In genomic region chr12:77615331-77615730, GRCh38 we compare ENCODE assay signal across 14 cellular contexts.
A peak's percentile ranks its signal among the peaks of the same experiment; 100 is the strongest.
DNase-seq lines count a peak whose midpoint lies in the region; ATAC-seq and TF ChIP-seq lines count a peak whose summit lies in the region.
"Had no signal": no experiment of that assay in that cellular context is flagged by ENCODE, and none has a peak within 500 bp of the region (broad histone marks: within the 10 kb centered on the region; RNA-seq: fewer than 3 reads in every experiment).

No MANE protein-coding gene starts in this region.

- H3K36me3 ChIP-seq in SK-N-SH (replicated peaks in 1 of 2; ENCODE audit: control insufficient read depth in 1 of 2, insufficient read depth in 2 of 2, low read length in 1 of 2) (peaks cover 0 to 5% of the 10 kb centered on the region in 2 experiments), transverse colon (no peaks in the 10 kb centered on the region)
- H3K36me3 ChIP-seq: gastrocnemius medialis had no signal

- no peak for TF ChIP-seq POLR2A in transverse colon (IDR thresholded peaks at IDR 0.05)

- H3K9ac ChIP-seq in SK-N-SH = no peak overlapping the region

- TF ChIP-seq RAD21 in SK-N-SH (IDR thresholded peaks at IDR 0.05; ENCODE audit: low read length) = peak; percentile 43

- ATAC-seq in T-cell (replicated peaks in 1 of 4) = no peak
- no peak for ATAC-seq in HG03280 (IDR thresholded peaks at IDR 0.05; ENCODE audit: unreplicated experiment)
- ATAC-seq: gastrocnemius medialis had no signal

- no peaks in the 10 kb centered on the region for H3K9me3 ChIP-seq in SK-N-SH
- H3K9me3 ChIP-seq in transverse colon = no peaks in the 10 kb centered on the region
- H3K9me3 ChIP-seq: gastrocnemius medialis, testis had no signal

- no peak overlapping the region for H3K4me2 ChIP-seq in SK-N-SH

- H3K9me3 Mint-ChIP-seq in glutamatergic neuron (ENCODE audit: unreplicated experiment) (no peaks in the 10 kb centered on the region), T-cell (peaks cover 6 to 11% (median 7%) of the 10 kb centered on the region in 3 donors)

- POLR2A ChIA-PET in SK-N-SH (lab: Yijun Ruan, JAX) (no interaction called here), T-cell (lab: Charles Lee) (no interaction called here)

- in situ Hi-C loops in transverse colon (cut with MboI; ENCODE audit: low pct_ligation_motif_present in 1 of 4, low pct_unique_long_range_greater_than_20kb in 1 of 4, low sequenced_read_pairs in 3 of 4) = no loop called here

- no peaks in the 10 kb centered on the region for H3K79me2 ChIP-seq in SK-N-SH (ENCODE audit: insufficient read depth)

- H3K36me3 Mint-ChIP-seq in glutamatergic neuron (ENCODE audit: unreplicated experiment) (peaks cover 13% of the 10 kb centered on the region), T-cell (no peaks in the 10 kb centered on the region)

- H3K27me3 ChIP-seq in SK-N-SH (ENCODE audit: insufficient read depth) (no peaks in the 10 kb centered on the region), transverse colon (no peaks in the 10 kb centered on the region)
- H3K27me3 ChIP-seq: gastrocnemius medialis, testis had no signal

- H3F3A ChIP-seq in SK-N-SH (replicated peaks; ENCODE audit: insufficient read depth) = no peaks in the 10 kb centered on the region

- TF ChIP-seq CTCF in SK-N-SH (IDR thresholded peaks at IDR 0.05) = no peak; the same call in 1 of the 2 replicates
- TF ChIP-seq CTCF in glutamatergic neuron (IDR thresholded peaks at IDR 0.05; ENCODE audit: partially characterized antibody, unreplicated experiment) = peak; percentile 17
- TF ChIP-seq CTCF in transverse colon (IDR thresholded peaks at IDR 0.05) = no peak

- H3K27ac ChIP-seq in SK-N-SH (ENCODE audit: low read depth in 2 of 2, low read length in 1 of 2) (no peak overlapping the region), transverse colon (no peak overlapping the region)
- H3K27ac ChIP-seq: gastrocnemius medialis, testis had no signal

- CTCF ChIA-PET in SK-N-SH (lab: Yijun Ruan, JAX) = interaction anchor here (0.7 to 1.2 kb wide), 3 partner anchors 15 to 949 kb away, joined by 3 to 4 read pairs (median 3); no protein-coding TSS in a partner anchor
- CTCF ChIA-PET in T-cell (lab: Charles Lee) = no interaction called here

- H4K20me1 ChIP-seq in SK-N-SH (ENCODE audit: insufficient read depth) = no peaks in the 10 kb centered on the region

- intact Hi-C loops in transverse colon (cut with DNase I; ENCODE audit: low total_unique reads) = no loop called here

- H3K4me3 ChIP-seq in Jurkat, Clone E6-1 (ENCODE audit: low read length) = no peak overlapping the region
- H3K4me3 ChIP-seq in SK-N-SH (ENCODE audit: low read depth in 2 of 2, low read length in 1 of 2) = no peak overlapping the region
- no peak overlapping the region for H3K4me3 ChIP-seq in transverse colon
- H3K4me3 ChIP-seq: gastrocnemius medialis, testis had no signal

- H3K4me1 Mint-ChIP-seq in glutamatergic neuron (ENCODE audit: low read depth, unreplicated experiment) = no peaks in the 10 kb centered on the region
- no peaks in the 10 kb centered on the region for H3K4me1 Mint-ChIP-seq in T-cell
- H3K4me1 Mint-ChIP-seq: central memory CD8-positive, alpha-beta T cell had no signal

- peak; percentile 22 for DNase-seq in Daoy (ENCODE audit: low read depth)
- DNase-seq in Jurkat, Clone E6-1 (ENCODE audit: low read depth, low spot score) = peak; percentile 6
- DNase-seq in SK-N-SH = no peak
- no peak for DNase-seq in glutamatergic neuron
- DNase-seq in Kasumi-1 (lab: John Stamatoyannopoulos, UW) = no peak
- DNase-seq in T-cell = no peak
- no peak for DNase-seq in transverse colon
- DNase-seq: activated T-cell treated with anti-CD3 and anti-CD28 coated beads, Interleukin-2, amount 50 U/mL, for 48 hours; COR-L47; gastrocnemius medialis; NCI-H1105 treated with DMSO at 0.1 percent for 48 hours; testis had no signal

- H3K27ac Mint-ChIP-seq in glutamatergic neuron (ENCODE audit: unreplicated experiment) = no peak overlapping the region
- no peak overlapping the region for H3K27ac Mint-ChIP-seq in T-cell

- H3K27me3 Mint-ChIP-seq in glutamatergic neuron (ENCODE audit: unreplicated experiment) (no peaks in the 10 kb centered on the region), T-cell (no peaks in the 10 kb centered on the region)
- H3K27me3 Mint-ChIP-seq: central memory CD8-positive, alpha-beta T cell had no signal

- no peaks in the 10 kb centered on the region for H3K9me2 ChIP-seq in SK-N-SH

- H3K4me3 Mint-ChIP-seq in glutamatergic neuron (ENCODE audit: unreplicated experiment) = no peak overlapping the region
- H3K4me3 Mint-ChIP-seq in T-cell = no peak overlapping the region
- H3K4me3 Mint-ChIP-seq: central memory CD8-positive, alpha-beta T cell had no signal

- H3K4me1 ChIP-seq in SK-N-SH (ENCODE audit: control insufficient read depth in 1 of 2, insufficient read depth in 2 of 2, low read depth in 1 of 2, low read length in 1 of 2) (no peaks in the 10 kb centered on the region), transverse colon (no peaks in the 10 kb centered on the region)
- H3K4me1 ChIP-seq: gastrocnemius medialis, testis had no signal

- H2AFZ ChIP-seq in SK-N-SH (ENCODE audit: low read depth) = no peak overlapping the region

- WGBS in SK-N-SH (ENCODE audit: low lambda C conversion rate) = 88% methylated on average over 2 of the region's 2 CpGs
- 81 to 90% methylated on average over 2 of the region's 2 CpGs for WGBS in transverse colon (ENCODE audit: low coverage in 1 of 2), 2 donors

- TF ChIP-seq EP300 in SK-N-SH (IDR thresholded peaks at IDR 0.05; ENCODE audit: borderline replicate concordance in 1 of 2, low read depth in 1 of 2, low read length in 1 of 2) = no peak
- TF ChIP-seq EP300 in transverse colon (IDR thresholded peaks at IDR 0.05; ENCODE audit: low read depth) = no peak

TF ChIP-seq in SK-N-SH, 30 proteins besides CTCF, POLR2A, EP300 and RAD21:
- TF ChIP-seq NRF1 (IDR thresholded peaks at IDR 0.05; ENCODE audit: low read depth, low read length) (no peak), SMC3 (IDR thresholded peaks at IDR 0.05; ENCODE audit: low read depth, low read length) (peak; percentile 23; the same call in 1 of the 2 replicates)

Comparison
In these comparisons a context has a peak if more than half of its experiments do, and no peak if none do; other contexts are left out.
1. DNase-seq: peak in Daoy (single experiment) and Jurkat, Clone E6-1 (single experiment); none in SK-N-SH (single experiment), glutamatergic neuron (single experiment), Kasumi-1 (0 of 2), T-cell (0 of 34) and transverse colon (single experiment).